22 cellular contexts compared by ENCODE assay signal in the genomic region with DNA sequence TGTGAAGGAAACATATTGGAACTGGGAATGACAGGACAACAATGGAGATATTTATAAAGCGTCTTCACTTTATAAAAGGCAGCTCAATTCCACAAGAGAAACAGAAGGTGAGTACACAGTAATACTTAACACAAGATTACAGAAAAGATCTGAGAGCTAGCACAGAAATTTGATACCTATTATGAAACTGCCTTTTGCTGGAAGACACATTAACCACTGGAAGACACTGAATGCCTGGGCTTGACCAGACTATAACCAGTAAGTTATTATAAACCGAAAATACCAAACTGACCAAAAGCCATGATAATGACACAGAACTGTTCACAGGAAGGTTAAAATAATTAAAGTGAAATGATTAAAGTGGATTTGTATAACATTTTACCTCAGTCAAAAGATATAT.
DNase-seq lines count a peak whose midpoint lies in the region; ATAC-seq and TF ChIP-seq lines count a peak whose summit lies in the region.
"Had no signal": no experiment of that assay in that cellular context is flagged by ENCODE, and none has a peak within 500 bp of the region (broad histone marks: within the 10 kb centered on the region; RNA-seq: fewer than 3 reads in every experiment).

No MANE protein-coding gene starts in this region.

- in situ Hi-C loops in IMR-90 (cut with MboI; ENCODE audit: low sequenced_read_pairs): no loop called here

- H3K9me3 ChIP-seq in IMR-90 (ENCODE audit: control insufficient read depth, insufficient read depth, low read length): no peaks in the 10 kb centered on the region
- no peaks in the 10 kb centered on the region for H3K9me3 ChIP-seq in WERI-Rb-1 (ENCODE audit: severe bottlenecking)
- H3K9me3 ChIP-seq in thyroid gland: no peaks in the 10 kb centered on the region
- H3K9me3 ChIP-seq: BE2C, pancreas had no signal

- H3K79me1 ChIP-seq in IMR-90 (ENCODE audit: low read depth in 1 of 2, low read length in 2 of 2): no peaks in the 10 kb centered on the region

- no peak overlapping the region for H3K4me2 ChIP-seq in IMR-90 (ENCODE audit: low read depth, low read length)

- H2BK120ac ChIP-seq in IMR-90 (ENCODE audit: low read depth, low read length): no peak overlapping the region

- no peaks in the 10 kb centered on the region for H3K4me1 ChIP-seq in IMR-90 (ENCODE audit: control insufficient read depth, insufficient read depth, low read length)
- no peaks in the 10 kb centered on the region for H3K4me1 ChIP-seq in thyroid gland
- H3K4me1 ChIP-seq: BE2C, pancreas, sigmoid colon had no signal

- H3K18ac ChIP-seq in IMR-90 (ENCODE audit: low read depth, low read length): no peak overlapping the region

- H2AK9ac ChIP-seq in IMR-90 (replicated peaks; ENCODE audit: low read depth, low read length, poor library complexity): no peak overlapping the region

- TF ChIP-seq POLR2A in IMR-90 (IDR thresholded peaks at IDR 0.05; ENCODE audit: low read depth, low read length) (no peak), thyroid gland (IDR thresholded peaks at IDR 0.05) (no peak)

- no peak overlapping the region for H2AFZ ChIP-seq in IMR-90 (replicated peaks; ENCODE audit: low read length, poor library complexity)

- H3K14ac ChIP-seq in IMR-90 (replicated peaks; ENCODE audit: low read depth, low read length): no peak overlapping the region

- TF ChIP-seq RAD21 in IMR-90 (IDR thresholded peaks at IDR 0.05; ENCODE audit: low read length): no peak

- H4K8ac ChIP-seq in IMR-90 (ENCODE audit: low read depth in 2 of 2, low read length in 2 of 2): no peak overlapping the region

- dilution Hi-C loops in IMR-90 (cut with HindIII; ENCODE audit: low sequenced_read_pairs, unreplicated experiment): no loop called here

- TF ChIP-seq CTCF in IMR-90 (conservative IDR thresholded peaks at IDR 0.05; ENCODE audit: low read depth, low read length): no peak
- TF ChIP-seq CTCF in fibroblast of mammary gland (conservative IDR thresholded peaks at IDR 0.05; ENCODE audit: control insufficient read depth, insufficient read depth, low read depth, low read length): no peak
- TF ChIP-seq CTCF in WERI-Rb-1 (IDR thresholded peaks at IDR 0.05; ENCODE audit: low read depth, low read length): no peak
- no peak for TF ChIP-seq CTCF in thyroid gland (IDR thresholded peaks at IDR 0.05)

- no CpG with 5 or more reads among the region's 2 CpGs for WGBS in IMR-90 (ENCODE audit: extremely low coverage in 2 of 2, insufficient read length in 1 of 2), 2 experiments
- 85 to 97% methylated on average over 2 of the region's 2 CpGs for WGBS in thyroid gland, 2 donors

- no peaks in the 10 kb centered on the region for H3K9me1 ChIP-seq in IMR-90 (ENCODE audit: insufficient read depth, low read length)

- H3K9ac ChIP-seq in IMR-90 (ENCODE audit: low read depth, low read length): no peak overlapping the region

- intact Hi-C loops in IMR-90 (cut with micrococcal nuclease) (no loop called here), thyroid gland (cut with DNase I) (no loop called here)

- ATAC-seq in IMR-90 (ENCODE audit: low read depth): peak; percentile 49
- ATAC-seq: activated CD8-positive, alpha-beta memory T cell treated with anti-CD3 and anti-CD28 coated beads, Interleukin-2, amount 10 ng/mL, durations not matched to agents 7 days and 5 days; effector memory CD8-positive, alpha-beta T cell; naive thymus-derived CD4-positive, alpha-beta T cell; pancreas; Right ventricle myocardium inferior had no signal

- no peak overlapping the region for H2BK15ac ChIP-seq in IMR-90 (ENCODE audit: low read depth, low read length)

- POLR2A ChIA-PET in IMR-90 (lab: Charles Lee; ENCODE audit: unreplicated experiment): no interaction called here

- no peak overlapping the region for H4K91ac ChIP-seq in IMR-90 (ENCODE audit: insufficient read depth, low read depth, low read length)

- no peak overlapping the region for H2BK20ac ChIP-seq in IMR-90 (ENCODE audit: low read depth, low read length)

- no TSS peak for BruUV-seq in IMR-90 (replicated peaks; lab: Mats Ljungman, UMichigan)

- H3K27ac ChIP-seq in IMR-90 (ENCODE audit: insufficient read depth, low read length) (no peak overlapping the region), WERI-Rb-1 (no peak overlapping the region), thyroid gland (no peak overlapping the region)
- H3K27ac ChIP-seq: pancreas, sigmoid colon had no signal

- no peaks in the 10 kb centered on the region for H4K20me1 ChIP-seq in IMR-90 (ENCODE audit: insufficient read depth, low read length)

- no peaks in the 10 kb centered on the region for H3K27me3 ChIP-seq in IMR-90 (ENCODE audit: control insufficient read depth, insufficient read depth, low read length)
- no peaks in the 10 kb centered on the region for H3K27me3 ChIP-seq in WERI-Rb-1 (ENCODE audit: insufficient read depth, low read depth, severe bottlenecking)
- H3K27me3 ChIP-seq in thyroid gland: no peaks in the 10 kb centered on the region
- H3K27me3 ChIP-seq: BE2C, pancreas, sigmoid colon had no signal

- CTCF ChIA-PET in IMR-90 (lab: Yijun Ruan, JAX): interaction anchor here (0.7 to 1.4 kb wide), 2 partner anchors 22 to 277 kb away, joined by 3 read pairs; no protein-coding TSS in a partner anchor

- H3K36me3 ChIP-seq in IMR-90 (ENCODE audit: control insufficient read depth, insufficient read depth, low read length) (no peaks in the 10 kb centered on the region), WERI-Rb-1 (no peaks in the 10 kb centered on the region), thyroid gland (no peaks in the 10 kb centered on the region)
- H3K36me3 ChIP-seq: BE2C, pancreas, sigmoid colon had no signal

- H3K4ac ChIP-seq in IMR-90 (ENCODE audit: low read depth, low read length): no peak overlapping the region

- no peak overlapping the region for H3K56ac ChIP-seq in IMR-90 (ENCODE audit: extremely low read depth, insufficient read depth, low read length)

- H2AK5ac ChIP-seq in IMR-90 (ENCODE audit: low read depth, low read length): no peak overlapping the region

- H3K23ac ChIP-seq in IMR-90 (ENCODE audit: low read depth, low read length): no peak overlapping the region

- no peak overlapping the region for H3K4me3 ChIP-seq in IMR-90 (ENCODE audit: insufficient read depth, low read depth, low read length)
- H3K4me3 ChIP-seq in fibroblast of mammary gland (ENCODE audit: control insufficient read depth, low read depth, low read length): no peak overlapping the region
- no peak overlapping the region for H3K4me3 ChIP-seq in skeletal muscle cell (ENCODE audit: low read depth, low read length)
- H3K4me3 ChIP-seq in WERI-Rb-1 (ENCODE audit: low read depth, low read length): no peak overlapping the region
- no peak overlapping the region for H3K4me3 ChIP-seq in thyroid gland (replicated peaks in 1 of 3)
- H3K4me3 ChIP-seq: pancreas, sigmoid colon had no signal

- no peak overlapping the region for H2BK5ac ChIP-seq in IMR-90 (ENCODE audit: low read depth, low read length, poor library complexity, severe bottlenecking)

- peak; percentile 66 for DNase-seq in IMR-90
- DNase-seq in RPMI7951 (ENCODE audit: low read depth): peak; percentile 48
- DNase-seq in fibroblast of mammary gland (ENCODE audit: low read depth): peak; percentile 43
- DNase-seq in skeletal muscle cell (ENCODE audit: low read depth): peak; percentile 37
- no peak for DNase-seq in WERI-Rb-1
- DNase-seq in thyroid gland: no peak
- DNase-seq in GOT3 (lab: John Stamatoyannopoulos, UW): no peak
- DNase-seq: activated CD4-positive, alpha-beta T cell treated with anti-CD3 and anti-CD28 coated beads for 4 hours; activated CD8-positive, alpha-beta memory T cell treated with anti-CD3 and anti-CD28 coated beads, Interleukin-2, amount 10 ng/mL, durations not matched to agents 7 days and 5 days; activated naive CD8-positive, alpha-beta T cell treated with anti-CD3 and anti-CD28 coated beads, Interleukin-2, amount 10 ng/mL, durations not matched to agents 7 days and 5 days; caudate nucleus; effector memory CD8-positive, alpha-beta T cell; hippocampal formation; naive thymus-derived CD4-positive, alpha-beta T cell; NCI-H1694 treated with DMSO at 0.1 percent for 48 hours; NCI-H446; pancreas; sigmoid colon; stimulated activated CD4-positive, alpha-beta T cell treated with anti-CD3 and anti-CD28 coated beads, Interleukin-1b, Interleukin-23, amount 100 ng/mL, for 48 hours; SW 1271 had no signal

- H4K5ac ChIP-seq in IMR-90 (ENCODE audit: low read depth, low read length): no peak overlapping the region

TF ChIP-seq in IMR-90, 13 proteins besides CTCF, POLR2A, EP300 and RAD21 (continues in another document):
- TF ChIP-seq MXI1 (IDR thresholded peaks at IDR 0.05; ENCODE audit: borderline replicate concordance, low read depth, low read length): no peak
- no peak for TF ChIP-seq FOS (IDR thresholded peaks at IDR 0.05; ENCODE audit: low read depth, low read length)
- no peak for TF ChIP-seq MAZ (IDR thresholded peaks at IDR 0.05; ENCODE audit: borderline replicate concordance, low read depth, low read length)
- no peak for TF ChIP-seq RCOR1 (IDR thresholded peaks at IDR 0.05; ENCODE audit: insufficient replicate concordance, low read length)
- TF ChIP-seq, protein P1, sequence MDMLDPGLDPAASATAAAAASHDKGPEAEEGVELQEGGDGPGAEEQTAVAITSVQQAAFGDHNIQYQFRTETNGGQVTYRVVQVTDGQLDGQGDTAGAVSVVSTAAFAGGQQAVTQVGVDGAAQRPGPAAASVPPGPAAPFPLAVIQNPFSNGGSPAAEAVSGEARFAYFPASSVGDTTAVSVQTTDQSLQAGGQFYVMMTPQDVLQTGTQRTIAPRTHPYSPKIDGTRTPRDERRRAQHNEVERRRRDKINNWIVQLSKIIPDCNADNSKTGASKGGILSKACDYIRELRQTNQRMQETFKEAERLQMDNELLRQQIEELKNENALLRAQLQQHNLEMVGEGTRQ (IDR thresholded peaks at IDR 0.05; ENCODE audit: low read depth, low read length): no peak
- TF ChIP-seq, protein P2, sequence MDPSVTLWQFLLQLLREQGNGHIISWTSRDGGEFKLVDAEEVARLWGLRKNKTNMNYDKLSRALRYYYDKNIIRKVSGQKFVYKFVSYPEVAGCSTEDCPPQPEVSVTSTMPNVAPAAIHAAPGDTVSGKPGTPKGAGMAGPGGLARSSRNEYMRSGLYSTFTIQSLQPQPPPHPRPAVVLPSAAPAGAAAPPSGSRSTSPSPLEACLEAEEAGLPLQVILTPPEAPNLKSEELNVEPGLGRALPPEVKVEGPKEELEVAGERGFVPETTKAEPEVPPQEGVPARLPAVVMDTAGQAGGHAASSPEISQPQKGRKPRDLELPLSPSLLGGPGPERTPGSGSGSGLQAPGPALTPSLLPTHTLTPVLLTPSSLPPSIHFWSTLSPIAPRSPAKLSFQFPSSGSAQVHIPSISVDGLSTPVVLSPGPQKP (IDR thresholded peaks at IDR 0.05; ENCODE audit: borderline replicate concordance, low read depth, low read length): no peak
- TF ChIP-seq NFE2L2 (IDR thresholded peaks at IDR 0.05; ENCODE audit: low read depth, low read length): no peak
- TF ChIP-seq BHLHE40 (IDR thresholded peaks at IDR 0.05; ENCODE audit: low read depth, low read length): no peak
- TF ChIP-seq CHD1 (IDR thresholded peaks at IDR 0.05; ENCODE audit: low read depth, low read length): no peak
- no peak for TF ChIP-seq MAFK (IDR thresholded peaks at IDR 0.05; ENCODE audit: low read depth, low read length)
- TF ChIP-seq SMC3 (IDR thresholded peaks at IDR 0.05; ENCODE audit: low read depth, low read length): no peak
- no peak for TF ChIP-seq RFX5 (IDR thresholded peaks at IDR 0.05; ENCODE audit: low read depth, low read length)

Comparison
In these comparisons a context has a peak if more than half of its experiments do, and no peak if none do; other contexts are left out.
1. DNase-seq: peak in IMR-90 (single experiment), RPMI7951 (single experiment), fibroblast of mammary gland (single experiment) and skeletal muscle cell (single experiment); none in WERI-Rb-1 (single experiment), thyroid gland (0 of 2) and GOT3 (single experiment).